Comparison of ENCODE assay signal across 9 cellular contexts in the genomic region with DNA sequence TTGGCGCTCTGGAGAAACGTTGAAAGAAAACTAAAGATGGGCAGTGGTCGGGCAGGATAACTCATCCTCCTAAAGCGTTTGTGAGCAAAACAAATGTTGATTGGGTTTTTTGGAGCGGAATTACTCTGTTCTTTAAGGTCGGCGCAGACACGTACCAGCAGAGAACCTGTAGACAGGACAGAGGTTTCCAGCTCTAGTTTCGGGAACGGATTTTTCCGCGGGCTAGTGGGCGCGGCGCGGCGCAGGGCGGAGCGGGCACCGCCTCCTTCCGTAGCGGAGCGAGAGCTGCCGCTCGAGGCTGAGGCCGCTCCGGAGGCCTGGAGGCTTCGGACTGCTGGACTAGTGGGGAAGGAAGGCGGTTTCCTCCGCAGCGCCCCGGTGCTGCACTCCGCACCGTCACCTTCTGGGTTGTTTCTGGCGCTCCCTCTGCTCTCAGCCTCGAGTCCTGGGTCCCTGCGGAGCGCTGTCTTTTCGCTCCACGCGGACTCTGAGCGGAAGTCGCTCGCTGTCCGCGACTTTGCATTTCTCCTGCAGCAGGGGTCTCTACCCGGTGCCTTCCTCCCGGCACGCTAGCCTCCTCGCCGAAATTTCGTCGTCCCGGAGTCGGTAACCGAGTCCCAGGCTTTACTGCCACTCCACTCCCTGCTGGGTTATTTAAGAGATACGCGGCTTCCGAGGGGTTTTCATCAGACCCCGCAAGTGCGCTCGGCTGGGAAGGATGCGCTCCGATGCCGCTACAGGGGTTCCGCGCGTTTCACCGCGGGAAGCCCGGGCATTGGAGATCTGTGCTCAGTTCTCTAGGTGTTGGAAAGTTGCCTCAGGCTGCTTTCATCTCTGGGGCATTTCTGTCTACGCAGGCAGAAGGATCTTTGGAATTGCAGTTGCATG. TPM values are rescaled to one million over a fixed set of nuclear protein-coding genes. Genes with fewer than 3 reads are reported as not detected.
DNase-seq lines count a peak whose midpoint lies in the region; ATAC-seq and TF ChIP-seq lines count a peak whose summit lies in the region.
"Had no signal": no experiment of that assay in that cellular context is flagged by ENCODE, and none has a peak within 500 bp of the region (broad histone marks: within the 10 kb centered on the region; RNA-seq: fewer than 3 reads in every experiment).

No MANE protein-coding gene starts in this region.

- H3K9me3 ChIP-seq in HUES48 (ENCODE audit: control insufficient read depth, insufficient read depth, low read length) (no peaks in the 10 kb centered on the region), mucosa of descending colon (no peaks in the 10 kb centered on the region)

- peak overlapping the region; percentile 12; the same call in 1 of the 2 replicates for H3K4me3 ChIP-seq in AG04449 (ENCODE audit: low read depth, low read length)
- H3K4me3 ChIP-seq in HUES48 (ENCODE audit: low read depth, low read length): peak overlapping the region; percentile 45
- peak overlapping the region; percentile 12 for H3K4me3 ChIP-seq in brain microvascular endothelial cell (ENCODE audit: low read depth, low read length)
- no peak overlapping the region for H3K4me3 ChIP-seq in mucosa of descending colon

- H3K36me3 ChIP-seq in HUES48 (ENCODE audit: control insufficient read depth, insufficient read depth, low read length): no peaks in the 10 kb centered on the region
- no peaks in the 10 kb centered on the region for H3K36me3 ChIP-seq in brain microvascular endothelial cell (replicated peaks)
- no peaks in the 10 kb centered on the region for H3K36me3 ChIP-seq in mucosa of descending colon (ENCODE audit: low read depth)

- intact Hi-C loops in mucosa of descending colon (cut with DNase I, micrococcal nuclease): no loop called here

- TF ChIP-seq CTCF in AG04449 (IDR thresholded peaks at IDR 0.05; ENCODE audit: insufficient read depth, low read length, missing control alignments) (no peak), brain microvascular endothelial cell (IDR thresholded peaks at IDR 0.05; ENCODE audit: low read depth, low read length, missing control alignments) (no peak), mucosa of descending colon (IDR thresholded peaks at IDR 0.05) (no peak)

- ATAC-seq in mucosa of descending colon: peak; percentile 72
- no peak for ATAC-seq in GM18868 (IDR thresholded peaks at IDR 0.05; ENCODE audit: unreplicated experiment)
- ATAC-seq in HG02642 (IDR thresholded peaks at IDR 0.05; ENCODE audit: poor library complexity, unreplicated experiment): no peak
- no peak for ATAC-seq in HG02763 (IDR thresholded peaks at IDR 0.05; ENCODE audit: unreplicated experiment)

- H3K27me3 ChIP-seq in HUES48 (ENCODE audit: control insufficient read depth, insufficient read depth, low read length) (peaks cover 100% of the 10 kb centered on the region), brain microvascular endothelial cell (replicated peaks) (peaks cover 70% of the 10 kb centered on the region)

- DNase-seq in AG04449 (ENCODE audit: low read depth, low spot score) (no peak), brain microvascular endothelial cell (no peak), mucosa of descending colon (peak; percentile 67 to 83 (median 71))
- no peak for DNase-seq in activated CD4-positive, CD25-positive, alpha-beta regulatory T cell treated with anti-CD3 and anti-CD28 coated beads, Interleukin-2, amount 50 U/mL, for 72 hours

- no peak overlapping the region for H3K27ac ChIP-seq in HUES48 (ENCODE audit: low read depth, low read length)
- no peak overlapping the region for H3K27ac ChIP-seq in brain microvascular endothelial cell

- H3K9ac ChIP-seq in HUES48 (ENCODE audit: low read depth, low read length): no peak overlapping the region

- POLR2A ChIA-PET in AG04449 (lab: Yijun Ruan, JAX): no interaction called here

- H3K4me1 ChIP-seq in HUES48 (ENCODE audit: control insufficient read depth, insufficient read depth, low read length): peaks cover 35% of the 10 kb centered on the region
- H3K4me1 ChIP-seq in mucosa of descending colon (ENCODE audit: low read depth): peaks cover 9% of the 10 kb centered on the region

- CTCF ChIA-PET in AG04449 (lab: Yijun Ruan, JAX): interaction anchor here (1.1 kb wide), 1 partner anchor 266 kb away, joined by 4 read pairs; no protein-coding TSS in a partner anchor

- in situ Hi-C loops in brain microvascular endothelial cell (cut with HindIII; ENCODE audit: low pct_ligation_motif_present, low sequenced_read_pairs): no loop called here

RNA-seq across cellular contexts. Expression of a gene that starts 7.0 kb away (rescaled TPM):
- total RNA-seq in mucosa of descending colon: 10 to 100 TPM in 2 of 3 donors, 1 to 10 TPM in 1; 7.7 to 24.8 (median 17.1) TPM

RNA-seq across cellular contexts. Expression of a gene that starts 28.7 kb away (rescaled TPM):
- total RNA-seq in mucosa of descending colon: under 1 TPM in 2 of 3 donors, not detected in 1; 0.23 to 0.39 TPM
- total RNA-seq: RPMI7951 had no signal

Comparison
In these comparisons a context has a peak if more than half of its experiments do, and no peak if none do; other contexts are left out.
1. DNase-seq: peak in mucosa of descending colon (3 of 3); none in AG04449 (single experiment), brain microvascular endothelial cell (single experiment) and activated CD4-positive, CD25-positive, alpha-beta regulatory T cell treated with anti-CD3 and anti-CD28 coated beads, Interleukin-2, amount 50 U/mL, for 72 hours (single experiment).